Comparison of ENCODE assay signal across 15 cellular contexts in genomic region chr17:29078183-29079045, GRCh38. TPM values are rescaled to one million over a fixed set of nuclear protein-coding genes. Genes with fewer than 3 reads are reported as not detected.
DNase-seq lines count a peak whose midpoint lies in the region; ATAC-seq and TF ChIP-seq lines count a peak whose summit lies in the region.
"Had no signal": no experiment of that assay in that cellular context is flagged by ENCODE, and none has a peak within 500 bp of the region (broad histone marks: within the 10 kb centered on the region; RNA-seq: fewer than 3 reads in every experiment).

No MANE protein-coding gene starts in this region.

- peaks cover 5% of the 10 kb centered on the region for H3K27me3 ChIP-seq in adipocyte (replicated peaks; ENCODE audit: control insufficient read depth, insufficient read depth, low read length)
- H3K27me3 ChIP-seq: breast epithelium, Peyer's patch, thyroid gland had no signal

- H3K4me1 ChIP-seq in HEK293 (ENCODE audit: control insufficient read depth, insufficient read depth, low read length) (no peaks in the 10 kb centered on the region; the same call in 1 of the 2 replicates), adipocyte (ENCODE audit: control insufficient read depth, insufficient read depth, low read length) (peaks cover 5% of the 10 kb centered on the region)
- H3K4me1 ChIP-seq: breast epithelium, Peyer's patch had no signal

- ATAC-seq in left cardiac atrium, result peak; percentile 43 to 77
- no peak for ATAC-seq in HG03196 (IDR thresholded peaks at IDR 0.05; ENCODE audit: unreplicated experiment)
- no peak for ATAC-seq in HG03135 (IDR thresholded peaks at IDR 0.05; ENCODE audit: unreplicated experiment)

- H3K36me3 ChIP-seq in HEK293 (ENCODE audit: control insufficient read depth in 2 of 2, insufficient read depth in 1 of 2, low read length in 2 of 2) (peaks cover 0 to 42% of the 10 kb centered on the region in 2 experiments; a peak in 1 of 3 replicates), adipocyte (ENCODE audit: control insufficient read depth, insufficient read depth, low read length, severe bottlenecking) (no peaks in the 10 kb centered on the region)

- intact Hi-C loops in left cardiac atrium (cut with DNase I), result no loop called here

- DNase-seq in AG10803 (ENCODE audit: low read depth) (peak; percentile 28), adipocyte (ENCODE audit: low read depth) (peak; percentile 51), left cardiac atrium (peak; percentile 53), NCI-H2227 (lab: John Stamatoyannopoulos, UW; ENCODE audit: unreplicated experiment) (no peak), GM03348 (ENCODE audit: low spot score) (no peak)
- DNase-seq: activated T-cell treated with anti-CD3 and anti-CD28 coated beads, Interleukin-2, amount 50 U/mL, for 48 hours; NCI-H1048; Peyer's patch; thyroid gland; WERI-Rb-1 had no signal

- CTCF ChIA-PET in HEK293 (lab: Yijun Ruan, JAX), result interaction anchor here (0.5 to 2.0 kb wide), 4 partner anchors 33 to 359 kb away, joined by 3 to 6 read pairs (median 4); no protein-coding TSS in a partner anchor

- no peak overlapping the region for H3K27ac ChIP-seq in HEK293 (ENCODE audit: extremely low read depth, low read depth, low read length)
- H3K27ac ChIP-seq: breast epithelium, C4-2B, Peyer's patch, thyroid gland, WERI-Rb-1 had no signal

- POLR2A ChIA-PET in HEK293 (lab: Yijun Ruan, JAX), result interaction anchor here (1.5 kb wide), 1 partner anchor 83 kb away, joined by 3 read pairs; no protein-coding TSS in a partner anchor

- H3K9me3 ChIP-seq in HEK293 (ENCODE audit: control insufficient read depth, insufficient read depth, low read depth, low read length) (no peaks in the 10 kb centered on the region), adipocyte (ENCODE audit: control insufficient read depth, low read length) (no peaks in the 10 kb centered on the region)
- H3K9me3 ChIP-seq: breast epithelium, Peyer's patch, thyroid gland had no signal

- no peak overlapping the region for H3K9ac ChIP-seq in adipocyte (ENCODE audit: low read length)

- H3K4me3 ChIP-seq in AG10803 (ENCODE audit: low read length) (no peak overlapping the region), HEK293 (ENCODE audit: low read depth, low read length) (no peak overlapping the region), adipocyte (ENCODE audit: low read length) (no peak overlapping the region)
- H3K4me3 ChIP-seq: breast epithelium, Peyer's patch, thyroid gland had no signal

- TF ChIP-seq CTCF in AG10803 (conservative IDR thresholded peaks at IDR 0.05; ENCODE audit: low read length) (no peak), HEK293 (tag by site-specific recombination; IDR thresholded peaks at IDR 0.05) (no peak)

TF ChIP-seq in HEK293, 187 proteins besides CTCF, POLR2A, EP300 and RAD21 (continues in another document):
- TF ChIP-seq GLIS1 (tag by site-specific recombination; IDR thresholded peaks at IDR 0.05), result peak; percentile 98
- TF ChIP-seq, protein P1, sequence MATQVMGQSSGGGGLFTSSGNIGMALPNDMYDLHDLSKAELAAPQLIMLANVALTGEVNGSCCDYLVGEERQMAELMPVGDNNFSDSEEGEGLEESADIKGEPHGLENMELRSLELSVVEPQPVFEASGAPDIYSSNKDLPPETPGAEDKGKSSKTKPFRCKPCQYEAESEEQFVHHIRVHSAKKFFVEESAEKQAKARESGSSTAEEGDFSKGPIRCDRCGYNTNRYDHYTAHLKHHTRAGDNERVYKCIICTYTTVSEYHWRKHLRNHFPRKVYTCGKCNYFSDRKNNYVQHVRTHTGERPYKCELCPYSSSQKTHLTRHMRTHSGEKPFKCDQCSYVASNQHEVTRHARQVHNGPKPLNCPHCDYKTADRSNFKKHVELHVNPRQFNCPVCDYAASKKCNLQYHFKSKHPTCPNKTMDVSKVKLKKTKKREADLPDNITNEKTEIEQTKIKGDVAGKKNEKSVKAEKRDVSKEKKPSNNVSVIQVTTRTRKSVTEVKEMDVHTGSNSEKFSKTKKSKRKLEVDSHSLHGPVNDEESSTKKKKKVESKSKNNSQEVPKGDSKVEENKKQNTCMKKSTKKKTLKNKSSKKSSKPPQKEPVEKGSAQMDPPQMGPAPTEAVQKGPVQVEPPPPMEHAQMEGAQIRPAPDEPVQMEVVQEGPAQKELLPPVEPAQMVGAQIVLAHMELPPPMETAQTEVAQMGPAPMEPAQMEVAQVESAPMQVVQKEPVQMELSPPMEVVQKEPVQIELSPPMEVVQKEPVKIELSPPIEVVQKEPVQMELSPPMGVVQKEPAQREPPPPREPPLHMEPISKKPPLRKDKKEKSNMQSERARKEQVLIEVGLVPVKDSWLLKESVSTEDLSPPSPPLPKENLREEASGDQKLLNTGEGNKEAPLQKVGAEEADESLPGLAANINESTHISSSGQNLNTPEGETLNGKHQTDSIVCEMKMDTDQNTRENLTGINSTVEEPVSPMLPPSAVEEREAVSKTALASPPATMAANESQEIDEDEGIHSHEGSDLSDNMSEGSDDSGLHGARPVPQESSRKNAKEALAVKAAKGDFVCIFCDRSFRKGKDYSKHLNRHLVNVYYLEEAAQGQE (tag by site-specific recombination; IDR thresholded peaks at IDR 0.05), result no peak
- peak; percentile 99 for TF ChIP-seq ZFHX2 (tag by site-specific recombination; conservative IDR thresholded peaks at IDR 0.05)
- TF ChIP-seq ZNF76 (tag by site-specific recombination; IDR thresholded peaks at IDR 0.05; ENCODE audit: borderline replicate concordance, low read depth), result no peak
- no peak for TF ChIP-seq TRIM28 (IDR thresholded peaks at IDR 0.05; ENCODE audit: borderline replicate concordance, low read length)
- TF ChIP-seq ZNF48 (tag by site-specific recombination; IDR thresholded peaks at IDR 0.05), result no peak
- TF ChIP-seq ZIC2 (tag by site-specific recombination; IDR thresholded peaks at IDR 0.05), result peak; percentile 94
- TF ChIP-seq KLF1 (tag by site-specific recombination; IDR thresholded peaks at IDR 0.05), result peak; percentile 67
- TF ChIP-seq, protein P2, sequence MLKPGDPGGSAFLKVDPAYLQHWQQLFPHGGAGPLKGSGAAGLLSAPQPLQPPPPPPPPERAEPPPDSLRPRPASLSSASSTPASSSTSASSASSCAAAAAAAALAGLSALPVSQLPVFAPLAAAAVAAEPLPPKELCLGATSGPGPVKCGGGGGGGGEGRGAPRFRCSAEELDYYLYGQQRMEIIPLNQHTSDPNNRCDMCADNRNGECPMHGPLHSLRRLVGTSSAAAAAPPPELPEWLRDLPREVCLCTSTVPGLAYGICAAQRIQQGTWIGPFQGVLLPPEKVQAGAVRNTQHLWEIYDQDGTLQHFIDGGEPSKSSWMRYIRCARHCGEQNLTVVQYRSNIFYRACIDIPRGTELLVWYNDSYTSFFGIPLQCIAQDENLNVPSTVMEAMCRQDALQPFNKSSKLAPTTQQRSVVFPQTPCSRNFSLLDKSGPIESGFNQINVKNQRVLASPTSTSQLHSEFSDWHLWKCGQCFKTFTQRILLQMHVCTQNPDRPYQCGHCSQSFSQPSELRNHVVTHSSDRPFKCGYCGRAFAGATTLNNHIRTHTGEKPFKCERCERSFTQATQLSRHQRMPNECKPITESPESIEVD (tag by site-specific recombination; IDR thresholded peaks at IDR 0.05), result no peak
- TF ChIP-seq ZNF140 (tag by site-specific recombination; IDR thresholded peaks at IDR 0.05), result no peak
- no peak for TF ChIP-seq KLF16 (tag by site-specific recombination; IDR thresholded peaks at IDR 0.05)
- no peak for TF ChIP-seq ZNF214 (tag by site-specific recombination; IDR thresholded peaks at IDR 0.05; ENCODE audit: borderline replicate concordance)
- TF ChIP-seq PRDM10 (tag by site-specific recombination; IDR thresholded peaks at IDR 0.05), result peak; percentile 83
- peak; percentile 95 for TF ChIP-seq SCRT2 (tag by site-specific recombination; IDR thresholded peaks at IDR 0.05)
- peak; percentile 90 for TF ChIP-seq ZNF398 (tag by site-specific recombination; IDR thresholded peaks at IDR 0.05)
- TF ChIP-seq EGR2 (tag by site-specific recombination; IDR thresholded peaks at IDR 0.05; ENCODE audit: low read depth), result peak; percentile 99

RNA-seq across cellular contexts. Expression of gene PIPOX, which starts 35.5 kb away (rescaled TPM):
- total RNA-seq in left cardiac atrium, result under 1 TPM; 0.55 to 0.91 TPM

Comparison
In these comparisons a context has a peak if more than half of its experiments do, and no peak if none do; other contexts are left out.
1. DNase-seq: peak in AG10803 (single experiment), adipocyte (single experiment) and left cardiac atrium (single experiment); none in NCI-H2227 (single experiment) and GM03348 (single experiment).
2. ATAC-seq: peak in left cardiac atrium (2 of 2); none in HG03196 (single experiment) and HG03135 (single experiment).